ENCODE assay signal across 8 cellular contexts in the genomic region with DNA sequence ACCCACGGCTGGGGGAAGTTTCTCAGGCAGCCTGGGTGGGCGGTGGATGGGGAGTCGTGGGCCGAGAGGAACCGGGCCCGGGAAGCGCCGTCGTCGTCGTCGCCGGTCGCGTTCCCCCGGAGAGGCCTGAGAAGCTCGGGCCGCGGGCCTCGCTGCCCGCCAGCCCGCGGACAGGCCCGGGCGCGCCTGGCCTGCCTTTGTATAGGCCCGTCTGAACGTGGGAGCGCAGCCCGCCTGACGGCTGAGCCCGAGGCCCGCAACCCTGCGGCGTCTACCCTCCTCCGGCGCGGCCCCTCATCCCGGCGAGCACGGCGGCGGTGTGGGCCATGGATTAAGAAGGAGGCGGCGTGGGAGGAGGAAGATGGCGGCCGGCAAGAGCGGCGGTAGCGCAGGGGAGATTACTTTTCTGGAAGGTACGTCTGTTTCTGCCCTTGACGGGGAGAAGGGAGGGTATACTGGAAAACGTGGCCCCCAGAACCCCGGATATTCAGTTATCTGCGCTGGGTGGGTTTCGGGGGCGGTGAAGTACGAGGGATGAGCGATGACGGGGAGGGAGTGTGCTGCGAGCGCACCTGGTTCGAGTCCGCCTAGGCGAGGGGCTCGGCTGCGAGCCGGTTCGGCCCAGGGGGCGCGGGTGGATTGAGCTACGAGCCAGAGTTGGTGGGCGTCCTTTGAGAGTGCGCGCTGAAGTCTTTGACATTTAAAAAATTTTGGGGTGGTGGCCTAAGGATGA. TPM values are rescaled to one million over a fixed set of nuclear protein-coding genes. Genes with fewer than 3 reads are reported as not detected.
DNase-seq lines count a peak whose midpoint lies in the region; ATAC-seq, FAIRE-seq and TF ChIP-seq lines count a peak whose summit lies in the region.

No MANE protein-coding gene starts in this region.

- TF ChIP-seq EP300 in A549 (IDR thresholded peaks at IDR 0.05), result no peak

- no peaks in the 10 kb centered on the region for H3K4me1 ChIP-seq in A549
- H3K4me1 ChIP-seq in esophagus (ENCODE audit: control insufficient read depth in 2 of 2, insufficient read depth in 2 of 2, low read length in 1 of 2), result peaks cover 0 to 4% of the 10 kb centered on the region in 2 donors

- H3K36me3 Mint-ChIP-seq in natural killer cell treated with Interleukin-12 subunit alpha and Interleukin-12 subunit beta and Interleukin-15 and Interleukin-18, amount 100 ng/mL, for 72 hours, result peaks cover 5% of the 10 kb centered on the region
- H3K36me3 Mint-ChIP-seq in stimulated activated naive CD8-positive, alpha-beta T cell treated with anti-CD3 and anti-CD28 coated beads, Interleukin-15, Interleukin-2, amounts not matched to agents 100 ng/mL and 50 ng/mL, for 24 hours (ENCODE audit: low read depth), result peaks cover 17% of the 10 kb centered on the region

- peak overlapping the region; percentile 85 for H3K4me2 ChIP-seq in A549

- no peak for FAIRE-seq in A549 (lab: Jason Lieb, UNC)

- H3K27me3 Mint-ChIP-seq in natural killer cell treated with Interleukin-12 subunit alpha and Interleukin-12 subunit beta and Interleukin-15 and Interleukin-18, amount 100 ng/mL, for 72 hours, result no peaks in the 10 kb centered on the region
- no peaks in the 10 kb centered on the region for H3K27me3 Mint-ChIP-seq in stimulated activated naive CD8-positive, alpha-beta T cell treated with anti-CD3 and anti-CD28 coated beads, Interleukin-15, Interleukin-2, amounts not matched to agents 100 ng/mL and 50 ng/mL, for 24 hours

- CTCF ChIA-PET in A549 (lab: Yijun Ruan, JAX), result interaction anchor here (0.6 to 1.0 kb wide), 2 partner anchors 17 to 578 kb away, joined by 3 read pairs; no protein-coding TSS in a partner anchor

- TF ChIP-seq RAD21 in A549 (conservative IDR thresholded peaks at IDR 0.05 in 1 of 2, IDR thresholded peaks at IDR 0.05 in 1 of 2), result no peak

- H3K27ac ChIP-seq in A549, result peak overlapping the region; percentile 97 to 99
- H3K27ac ChIP-seq in esophagus (ENCODE audit: low read depth in 2 of 2, low read length in 1 of 2), result peak overlapping the region; percentile 97 to 99

- H3K9me3 Mint-ChIP-seq in natural killer cell treated with Interleukin-12 subunit alpha and Interleukin-12 subunit beta and Interleukin-15 and Interleukin-18, amount 100 ng/mL, for 72 hours, result no peaks in the 10 kb centered on the region
- H3K9me3 Mint-ChIP-seq in stimulated activated naive CD8-positive, alpha-beta T cell treated with anti-CD3 and anti-CD28 coated beads, Interleukin-15, Interleukin-2, amounts not matched to agents 100 ng/mL and 50 ng/mL, for 24 hours, result no peaks in the 10 kb centered on the region

- 0 out of 2 replicates have a peak, but pooled peaks have one; percentile 2 for TF ChIP-seq POLR2A in A549 (IDR thresholded peaks at IDR 0.05; ENCODE audit: low read length)
- TF ChIP-seq POLR2A in GM18505 (IDR thresholded peaks at IDR 0.05; ENCODE audit: borderline replicate concordance, extremely low read depth, insufficient read depth, insufficient read length), result no peak

- no peaks in the 10 kb centered on the region for H3K27me3 ChIP-seq in esophagus (ENCODE audit: control insufficient read depth in 1 of 2, insufficient read depth in 2 of 2, low read length in 2 of 2)

- peaks cover 0 to 3% of the 10 kb centered on the region in 2 donors for H3K36me3 ChIP-seq in esophagus (ENCODE audit: control insufficient read depth in 2 of 2, insufficient read depth in 2 of 2, low read length in 1 of 2)

- H3K27ac Mint-ChIP-seq in natural killer cell treated with Interleukin-12 subunit alpha and Interleukin-12 subunit beta and Interleukin-15 and Interleukin-18, amount 100 ng/mL, for 72 hours, result peak overlapping the region; percentile 89 to 96
- H3K27ac Mint-ChIP-seq in stimulated activated naive CD8-positive, alpha-beta T cell treated with anti-CD3 and anti-CD28 coated beads, Interleukin-15, Interleukin-2, amounts not matched to agents 100 ng/mL and 50 ng/mL, for 24 hours, result peak overlapping the region; percentile 97

- no peak for TF ChIP-seq CTCF in A549 (IDR thresholded peaks at IDR 0.05)

- peak overlapping the region; percentile 78 for H3K4me3 ChIP-seq in A549
- peak overlapping the region; percentile 92 to 95 for H3K4me3 ChIP-seq in esophagus (ENCODE audit: low read depth in 1 of 2, low read length in 2 of 2)

- ATAC-seq in A549 (peak; percentile 78 to 81), GM18505 (IDR thresholded peaks at IDR 0.05; ENCODE audit: unreplicated experiment) (peak; percentile 35), HG02973 (IDR thresholded peaks at IDR 0.05; ENCODE audit: unreplicated experiment) (peak; percentile 37)
- ATAC-seq in natural killer cell treated with Interleukin-12 subunit alpha and Interleukin-12 subunit beta and Interleukin-15 and Interleukin-18, amount 100 ng/mL, for 72 hours, result peak; percentile 67 to 72

- WGBS in A549 (ENCODE audit: missing lambda C conversion rate), result under 1% methylated on average over 16 of the region's 75 CpGs
- WGBS in esophagus, 2 donors, result 0% methylated on average over 74 to 75 of the region's 75 CpGs

- peak in 1 of 2 experiments; percentile 68 for DNase-seq in A549 (ENCODE audit: low read depth in 1 of 2, low spot score in 1 of 2)
- DNase-seq in NCI-H345 treated with DMSO at 0.1 percent for 48 hours (lab: John Stamatoyannopoulos, UW; ENCODE audit: unreplicated experiment), result peak; percentile 37
- peak; percentile 56 for DNase-seq in activated T-cell treated with anti-CD3 and anti-CD28 coated beads for 24 hours (ENCODE audit: low read depth)
- DNase-seq in natural killer cell treated with Interleukin-12 subunit alpha and Interleukin-12 subunit beta and Interleukin-15 and Interleukin-18, amount 100 ng/mL, for 72 hours (ENCODE audit: low spot score), result peak; percentile 62

- POLR2A ChIA-PET in A549 (lab: Yijun Ruan, JAX), result interaction anchor here (0.8 to 1.4 kb wide), 5 partner anchors 9 to 358 kb away, joined by 3 to 5 read pairs (median 4); partner anchors contain the start of genes COX7A2 and TMEM30A

- H3K4me1 Mint-ChIP-seq in natural killer cell treated with Interleukin-12 subunit alpha and Interleukin-12 subunit beta and Interleukin-15 and Interleukin-18, amount 100 ng/mL, for 72 hours (ENCODE audit: low read depth in 2 of 2), result peaks cover 36 to 64% of the 10 kb centered on the region in 2 donors
- peaks cover 72% of the 10 kb centered on the region for H3K4me1 Mint-ChIP-seq in stimulated activated naive CD8-positive, alpha-beta T cell treated with anti-CD3 and anti-CD28 coated beads, Interleukin-15, Interleukin-2, amounts not matched to agents 100 ng/mL and 50 ng/mL, for 24 hours (ENCODE audit: low read depth)

- H3K9me3 ChIP-seq in A549 (no peaks in the 10 kb centered on the region), esophagus (ENCODE audit: control insufficient read depth in 2 of 2, insufficient read depth in 1 of 2, low read depth in 1 of 2, low read length in 1 of 2) (no peaks in the 10 kb centered on the region)

- peak overlapping the region; percentile 96 for H3K4me3 Mint-ChIP-seq in natural killer cell treated with Interleukin-12 subunit alpha and Interleukin-12 subunit beta and Interleukin-15 and Interleukin-18, amount 100 ng/mL, for 72 hours
- H3K4me3 Mint-ChIP-seq in stimulated activated naive CD8-positive, alpha-beta T cell treated with anti-CD3 and anti-CD28 coated beads, Interleukin-15, Interleukin-2, amounts not matched to agents 100 ng/mL and 50 ng/mL, for 24 hours, result peak overlapping the region; percentile 92

TF ChIP-seq in A549, 52 proteins besides CTCF, POLR2A, EP300 and RAD21 (continues in another document):
- TF ChIP-seq JUN (IDR thresholded peaks at IDR 0.05) (peak in 1 of 2 experiments; percentile 8; a peak in 2 of 5 replicates), HMGXB4 (CRISPR knock-in tag; IDR thresholded peaks at IDR 0.05; ENCODE audit: borderline replicate concordance) (no peak), BHLHE40 (IDR thresholded peaks at IDR 0.05; ENCODE audit: low read depth, low read length) (no peak), HEYL (CRISPR knock-in tag; IDR thresholded peaks at IDR 0.05) (no peak), POLR2AphosphoS2 (conservative IDR thresholded peaks at IDR 0.05; ENCODE audit: low read length) (no peak), TFCP2L1 (CRISPR knock-in tag; IDR thresholded peaks at IDR 0.05) (no peak)
- TF ChIP-seq, protein P1, sequence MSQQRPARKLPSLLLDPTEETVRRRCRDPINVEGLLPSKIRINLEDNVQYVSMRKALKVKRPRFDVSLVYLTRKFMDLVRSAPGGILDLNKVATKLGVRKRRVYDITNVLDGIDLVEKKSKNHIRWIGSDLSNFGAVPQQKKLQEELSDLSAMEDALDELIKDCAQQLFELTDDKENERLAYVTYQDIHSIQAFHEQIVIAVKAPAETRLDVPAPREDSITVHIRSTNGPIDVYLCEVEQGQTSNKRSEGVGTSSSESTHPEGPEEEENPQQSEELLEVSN (IDR thresholded peaks at IDR 0.05; ENCODE audit: borderline replicate concordance, low read depth), result peak; percentile 26; the same call in 1 of the 2 replicates
- TF ChIP-seq, protein P2, sequence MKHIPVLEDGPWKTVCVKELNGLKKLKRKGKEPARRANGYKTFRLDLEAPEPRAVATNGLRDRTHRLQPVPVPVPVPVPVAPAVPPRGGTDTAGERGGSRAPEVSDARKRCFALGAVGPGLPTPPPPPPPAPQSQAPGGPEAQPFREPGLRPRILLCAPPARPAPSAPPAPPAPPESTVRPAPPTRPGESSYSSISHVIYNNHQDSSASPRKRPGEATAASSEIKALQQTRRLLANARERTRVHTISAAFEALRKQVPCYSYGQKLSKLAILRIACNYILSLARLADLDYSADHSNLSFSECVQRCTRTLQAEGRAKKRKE (CRISPR knock-in tag; IDR thresholded peaks at IDR 0.05; ENCODE audit: low read depth), result no peak

RNA-seq across cellular contexts. Expression of gene SENP6, which starts 0.7 kb away (rescaled TPM):
- 42.3 and 59.9 TPM in 2 replicates for polyA plus RNA-seq in A549 (2011; rRNA removed)
- 9.5 and 10.3 TPM in 2 replicates for polyA plus RNA-seq in A549 (2012; cell fraction: cytosol; rRNA removed)
- 11.3 and 14.3 TPM in 2 replicates for polyA plus RNA-seq in A549 (2012; cell fraction: nucleus; rRNA removed)
- 29.8 to 30.7 TPM (median 30.0 TPM) in 3 replicates for polyA plus RNA-seq in A549 (2017; fragmentation: RNase III; extraction: RNeasy Plus Mini Kit Qiagen cat#74134 plus additional on column Dnase treatment)
- polyA minus RNA-seq in A549 (2011; rRNA and poly(A)+ RNA removed), result 14.6 and 16.6 TPM in 2 replicates
- 10 to 100 TPM; 21.8 to 30.7 TPM for polyA plus RNA-seq in esophagus
- 10 to 100 TPM; 64.8 to 99.7 TPM for total RNA-seq in natural killer cell treated with Interleukin-12 subunit alpha and Interleukin-12 subunit beta and Interleukin-15 and Interleukin-18, amount 100 ng/mL, for 72 hours
